Comparison of ENCODE assay signal across 1 cellular context in genomic region chrX:39930777-39931553, GRCh38.
TF ChIP-seq lines count a peak whose summit lies in the region.

No MANE protein-coding gene starts in this region.

TF ChIP-seq in endothelial cell of umbilical vein, 7 proteins besides CTCF, POLR2A, EP300 and RAD21 (continued from another document):
- TF ChIP-seq POLR2AphosphoS5 (IDR thresholded peaks at IDR 0.05; ENCODE audit: insufficient read depth, low read depth, low read length) (no peak), GATA2 (IDR thresholded peaks at IDR 0.05; ENCODE audit: insufficient read depth, insufficient read length, low read depth, low read length) (no peak), MAX (IDR thresholded peaks at IDR 0.05; ENCODE audit: insufficient read depth, insufficient read length) (no peak)
